ENCODE assay signal across 22 cellular contexts in the genomic region with DNA sequence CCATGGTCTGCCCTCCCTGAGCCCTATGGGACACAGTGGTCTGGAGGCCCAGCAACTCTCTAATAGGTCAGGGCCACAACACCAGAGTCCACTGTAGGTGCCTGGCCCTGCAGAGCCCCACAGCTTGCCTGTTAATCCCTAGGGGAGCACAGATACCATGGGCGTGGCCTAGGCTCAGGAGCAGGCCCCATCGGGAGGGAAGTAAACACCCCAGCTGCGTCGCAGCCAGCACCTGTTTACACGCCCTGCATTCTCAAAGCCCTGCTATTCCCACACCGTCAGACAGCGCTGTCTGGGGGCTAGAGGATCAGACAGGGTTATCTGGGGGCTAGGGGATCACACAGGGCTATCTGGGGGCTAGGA. TPM values are rescaled to one million over a fixed set of nuclear protein-coding genes. Genes with fewer than 3 reads are reported as not detected.
A peak's percentile ranks its signal among the peaks of the same experiment; 100 is the strongest.
DNase-seq lines count a peak whose midpoint lies in the region; ATAC-seq and TF ChIP-seq lines count a peak whose summit lies in the region.
"Had no signal": no experiment of that assay in that cellular context is flagged by ENCODE, and none has a peak within 500 bp of the region (broad histone marks: within the 10 kb centered on the region; RNA-seq: fewer than 3 reads in every experiment).

No MANE protein-coding gene starts in this region.

- H3K4me3 Mint-ChIP-seq in T-helper 17 cell: peak overlapping the region; percentile 60

- TF ChIP-seq CTCF in GM13977 (IDR thresholded peaks at IDR 0.05; ENCODE audit: extremely low read depth, insufficient read depth, missing control alignments): no peak

- ATAC-seq in T-helper 17 cell: no peak
- no peak for ATAC-seq in HG03521 (IDR thresholded peaks at IDR 0.05; ENCODE audit: unreplicated experiment)
- no peak for ATAC-seq in HG03097 (IDR thresholded peaks at IDR 0.05; ENCODE audit: low FRiP score, unreplicated experiment)

- H3K27me3 Mint-ChIP-seq in T-helper 17 cell: no peaks in the 10 kb centered on the region
- H3K27me3 Mint-ChIP-seq: activated B cell treated with CpG ODN at 0.5 μM for 24 hours had no signal

- peak; percentile 44 for DNase-seq in NCI-H1436 (lab: John Stamatoyannopoulos, UW)
- DNase-seq in NCI-H1436 treated with DMSO at 0.1 percent for 48 hours (lab: John Stamatoyannopoulos, UW): no peak
- peak; percentile 56 for DNase-seq in COR-L47 (lab: John Stamatoyannopoulos, UW)
- no peak for DNase-seq in T-helper 17 cell
- DNase-seq in myocyte (ENCODE audit: low read depth): peak; percentile 13
- no peak for DNase-seq in GM13977 (ENCODE audit: low spot score)
- DNase-seq: activated B cell treated with CpG ODN at 0.5 μM for 24 hours; activated gamma-delta T cell; GF-D8; islet precursor cell; KG1; midbrain; NCI-H1105 treated with DMSO at 0.1 percent for 48 hours; ovary; stimulated activated CD4-positive, alpha-beta T cell treated with anti-CD3 and anti-CD28 coated beads, Interleukin-4, amount 100 ng/mL, for 4 hours; upper lobe of left lung had no signal

- no peaks in the 10 kb centered on the region for H3K9me3 ChIP-seq in T-helper 17 cell (ENCODE audit: control insufficient read depth, low read length, poor library complexity, severe bottlenecking)
- H3K9me3 ChIP-seq: ascending aorta, ovary, upper lobe of left lung had no signal

- H3K27ac Mint-ChIP-seq in T-helper 17 cell: no peak overlapping the region
- H3K27ac Mint-ChIP-seq: activated B cell treated with CpG ODN at 0.5 μM for 24 hours had no signal

- H3K36me3 Mint-ChIP-seq in T-helper 17 cell (ENCODE audit: low read depth): no peaks in the 10 kb centered on the region

- peaks cover 7% of the 10 kb centered on the region for H3K4me1 Mint-ChIP-seq in T-helper 17 cell

- in situ Hi-C loops in GM13977 (cut with MboI; ENCODE audit: low pct_unique_long_range_greater_than_20kb, low sequenced_read_pairs, unreplicated experiment): no loop called here

RNA-seq across cellular contexts. Expression of gene KCTD17, which starts 2.5 kb away (rescaled TPM):
- total RNA-seq in T-helper 17 cell (10 to 100 TPM; 26.1 to 31.5 TPM), myocyte (10.7 and 11.0 TPM in 2 replicates)
- polyA plus RNA-seq in myocyte (2012): 32.2 TPM

RNA-seq across cellular contexts. Expression of gene MPST, which starts 34.5 kb away (rescaled TPM):
- total RNA-seq in T-helper 17 cell: 10 to 100 TPM in 1 of 2 donors, 1 to 10 TPM in 1; 6.4 to 12.3 TPM
- 71.5 and 109 TPM in 2 replicates for total RNA-seq in myocyte
- 32.2 TPM for polyA plus RNA-seq in myocyte (2012)

RNA-seq across cellular contexts. Expression of gene TST, which starts 34.8 kb away (rescaled TPM):
- total RNA-seq in T-helper 17 cell: 10 to 100 TPM in 1 of 2 donors, under 1 TPM in 1; 0.60 to 10.7 TPM
- total RNA-seq in myocyte: 31.9 and 32.2 TPM in 2 replicates
- polyA plus RNA-seq in myocyte (2012): 13.3 TPM

RNA-seq across cellular contexts. Expression of gene TMPRSS6, which starts 55.5 kb away (rescaled TPM):
- total RNA-seq in T-helper 17 cell (under 1 TPM; 0.31 to 0.92 TPM), myocyte (not detected in 2 replicates)
- not detected for polyA plus RNA-seq in myocyte (2012)
- total RNA-seq: A172, ascending aorta, glomerular endothelial cell, RPMI7951 had no signal

Comparison
In these comparisons a context has a peak if more than half of its experiments do, and no peak if none do; other contexts are left out.
1. DNase-seq: peak in NCI-H1436 (single experiment), COR-L47 (single experiment) and myocyte (single experiment); none in NCI-H1436 treated with DMSO at 0.1 percent for 48 hours (single experiment), T-helper 17 cell (0 of 3) and GM13977 (single experiment).